8 cellular contexts compared by ENCODE assay signal in genomic region chr12:104201238-104202001, GRCh38. TPM values are rescaled to one million over a fixed set of nuclear protein-coding genes. Genes with fewer than 3 reads are reported as not detected.
A peak's percentile ranks its signal among the peaks of the same experiment; 100 is the strongest.
DNase-seq lines count a peak whose midpoint lies in the region; ATAC-seq, FAIRE-seq and TF ChIP-seq lines count a peak whose summit lies in the region.

No MANE protein-coding gene starts in this region.

- DNase-seq in DND-41 (peak; percentile 55), RCC 7860 (ENCODE audit: low spot score) (peak; percentile 53), germinal center (ENCODE audit: low spot score) (peak; percentile 69), trophoblast cell (peak; percentile 38 to 74), cortex of kidney (lab: John Stamatoyannopoulos, UW) (no peak)
- peak; percentile 7 to 13 for DNase-seq in activated T-helper 1 cell treated with anti-CD3 and anti-CD28 coated beads, Interleukin-2, amount 50 U/mL, for 16 hours (ENCODE audit: low read depth in 1 of 2, low spot score in 1 of 2)

- H3K4ac ChIP-seq in trophoblast cell (ENCODE audit: low read depth, low read length): no peak overlapping the region

- H3K4me3 ChIP-seq in DND-41 (ENCODE audit: low read depth in 1 of 2, low read length in 2 of 2): no peak overlapping the region
- H3K4me3 ChIP-seq in KMS-11 (IDR thresholded peaks at IDR 0.05; ENCODE audit: insufficient read depth, low read depth, low read length): no peak overlapping the region
- H3K4me3 ChIP-seq in trophoblast cell (ENCODE audit: low read depth, low read length): no peak overlapping the region

- H3K4me2 ChIP-seq in DND-41 (ENCODE audit: insufficient read depth, low read length) (no peak overlapping the region), KMS-11 (no peak overlapping the region), trophoblast cell (ENCODE audit: low read length) (no peak overlapping the region)

- no peaks in the 10 kb centered on the region for H3K79me1 ChIP-seq in trophoblast cell (ENCODE audit: low read length)

- H3K23ac ChIP-seq in trophoblast cell (ENCODE audit: low read length): no peak overlapping the region

- H3K27me3 ChIP-seq in DND-41 (ENCODE audit: insufficient read depth, low read length, poor library complexity) (no peaks in the 10 kb centered on the region), KMS-11 (ENCODE audit: insufficient read depth, low read depth) (no peaks in the 10 kb centered on the region), trophoblast cell (ENCODE audit: insufficient read depth, low read length) (no peaks in the 10 kb centered on the region)

- no peak overlapping the region for H4K8ac ChIP-seq in trophoblast cell (ENCODE audit: low read depth, low read length)

- no peaks in the 10 kb centered on the region for H4K20me1 ChIP-seq in DND-41 (ENCODE audit: insufficient read depth, low read length)
- no peaks in the 10 kb centered on the region for H4K20me1 ChIP-seq in KMS-11 (ENCODE audit: insufficient read depth)

- WGBS in trophoblast cell (ENCODE audit: extremely low coverage, insufficient coverage, insufficient read length): no CpG with 5 or more reads among the region's 3 CpGs

- H3K36me3 ChIP-seq in DND-41 (ENCODE audit: insufficient read depth, low read length) (no peaks in the 10 kb centered on the region), KMS-11 (ENCODE audit: insufficient read depth) (no peaks in the 10 kb centered on the region), trophoblast cell (ENCODE audit: control insufficient read depth in 1 of 2, insufficient read depth in 2 of 2, low read length in 2 of 2) (no peaks in the 10 kb centered on the region)

- H3K79me2 ChIP-seq in DND-41 (ENCODE audit: insufficient read depth, low read length): no peaks in the 10 kb centered on the region
- H3K79me2 ChIP-seq in KMS-11 (ENCODE audit: insufficient read depth, low read depth): no peaks in the 10 kb centered on the region
- H3K79me2 ChIP-seq in trophoblast cell (ENCODE audit: control insufficient read depth, insufficient read depth, low read length, poor library complexity): no peaks in the 10 kb centered on the region

- H2AK5ac ChIP-seq in trophoblast cell (ENCODE audit: low read length): no peak overlapping the region

- no peak overlapping the region for H2BK120ac ChIP-seq in trophoblast cell (ENCODE audit: insufficient read depth, low read length, poor library complexity)

- no peak overlapping the region for H3K18ac ChIP-seq in trophoblast cell (ENCODE audit: low read length)

- H4K91ac ChIP-seq in trophoblast cell (ENCODE audit: low read depth, low read length): no peak overlapping the region

- peak; percentile 93 for TF ChIP-seq CTCF in DND-41 (IDR thresholded peaks at IDR 0.05; ENCODE audit: borderline replicate concordance, extremely low read depth, low read length, poor library complexity, severe bottlenecking)
- peak; percentile 84 for TF ChIP-seq CTCF in KMS-11 (conservative IDR thresholded peaks at IDR 0.05; ENCODE audit: low read depth, low read length)

- H3K9me3 ChIP-seq in DND-41 (ENCODE audit: insufficient read depth, low read length, severe bottlenecking) (peaks cover 8% of the 10 kb centered on the region), trophoblast cell (ENCODE audit: insufficient read depth, low read depth, low read length) (no peaks in the 10 kb centered on the region)

- no peak for FAIRE-seq in RCC 7860 (lab: Jason Lieb, UNC)

- H3K14ac ChIP-seq in trophoblast cell (ENCODE audit: low read length): no peak overlapping the region

- ATAC-seq in DND-41 (ENCODE audit: insufficient read depth, low read depth) (peak; percentile 86), HG02884 (IDR thresholded peaks at IDR 0.05; ENCODE audit: unreplicated experiment) (no peak)

- no peak overlapping the region for H2BK5ac ChIP-seq in trophoblast cell (ENCODE audit: low read depth, low read length, poor library complexity)

- H3K4me1 ChIP-seq in DND-41 (ENCODE audit: insufficient read depth, low read length): no peaks in the 10 kb centered on the region
- no peaks in the 10 kb centered on the region for H3K4me1 ChIP-seq in KMS-11 (ENCODE audit: low read depth, poor library complexity, severe bottlenecking)
- no peaks in the 10 kb centered on the region for H3K4me1 ChIP-seq in trophoblast cell (ENCODE audit: control insufficient read depth in 1 of 2, insufficient read depth in 2 of 2, low read length in 2 of 2)

- H2BK12ac ChIP-seq in trophoblast cell (ENCODE audit: low read length): no peak overlapping the region

- no peak overlapping the region for H2AFZ ChIP-seq in DND-41 (ENCODE audit: low read depth, low read length)
- no peak overlapping the region for H2AFZ ChIP-seq in KMS-11 (ENCODE audit: low read depth)
- H2AFZ ChIP-seq in trophoblast cell (ENCODE audit: insufficient read depth, low read length, poor library complexity): no peak overlapping the region

- H3K27ac ChIP-seq in DND-41 (ENCODE audit: low read length) (no peak overlapping the region), KMS-11 (no peak overlapping the region), trophoblast cell (ENCODE audit: low read depth, low read length) (no peak overlapping the region)

- H3K9ac ChIP-seq in DND-41 (ENCODE audit: low read depth, low read length) (no peak overlapping the region), KMS-11 (no peak overlapping the region), trophoblast cell (ENCODE audit: low read length) (no peak overlapping the region)

- no peak overlapping the region for H4K12ac ChIP-seq in trophoblast cell (ENCODE audit: low read depth, low read length)

RNA-seq across cellular contexts. Expression of gene TXNRD1, which starts 14.2 kb away (rescaled TPM):
- polyA plus RNA-seq in trophoblast cell (2013): 149 TPM in 2 replicates
